ENCODE assay signal across 14 cellular contexts in the genomic region with DNA sequence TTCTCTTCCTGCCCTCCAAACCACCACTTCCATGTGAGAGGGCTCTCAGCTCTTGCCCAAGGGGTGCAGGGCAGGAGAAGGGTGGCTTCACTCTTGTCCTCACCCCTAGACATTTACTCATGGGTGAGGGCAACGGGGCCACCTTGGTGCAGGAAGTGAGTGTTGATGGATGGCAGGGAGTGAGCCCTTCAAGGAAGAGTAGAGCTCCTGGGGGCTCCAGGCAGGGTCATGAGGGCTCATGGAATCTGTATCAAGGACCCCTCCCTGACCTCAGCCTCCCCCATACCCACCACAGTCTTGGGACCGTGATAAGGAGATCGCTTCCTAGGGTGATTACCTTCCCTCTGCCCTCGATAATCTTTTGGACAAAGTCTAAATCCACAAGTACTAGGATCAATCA. TPM values are rescaled to one million over a fixed set of nuclear protein-coding genes. Genes with fewer than 3 reads are reported as not detected.
"Had no signal": no experiment of that assay in that cellular context is flagged by ENCODE, and none has a peak within 500 bp of the region (broad histone marks: within the 10 kb centered on the region; RNA-seq: fewer than 3 reads in every experiment).

No MANE protein-coding gene starts in this region.

- H3K9me3 ChIP-seq: thyroid gland, vagina had no signal

- H3K4me3 ChIP-seq: adrenal gland, thyroid gland, vagina had no signal

- ATAC-seq: activated CD4-positive, CD25-positive, alpha-beta regulatory T cell treated with anti-CD3 and anti-CD28 coated beads, Interleukin-2, amount 50 U/mL, for 24 hours had no signal

- H3K27ac ChIP-seq: thyroid gland, vagina had no signal

- DNase-seq: effector memory CD4-positive, alpha-beta T cell; foreskin melanocyte; head of caudate nucleus; natural killer cell; SK-N-SH; stimulated activated CD4-positive, alpha-beta T cell treated with anti-CD3 and anti-CD28 coated beads, Interleukin-12 subunit alpha, Interleukin-12 subunit beta, amount 100 ng/mL, for 4 hours; stimulated activated CD4-positive, alpha-beta T cell treated with anti-CD3 and anti-CD28 coated beads, Interleukin-2, amount 100 ng/mL, for 24 hours; T-helper 1 cell; T1000; thyroid gland had no signal

- H3K27me3 ChIP-seq: adrenal gland, thyroid gland, vagina had no signal

- H3K36me3 ChIP-seq: adrenal gland, thyroid gland, vagina had no signal

RNA-seq across cellular contexts. Expression of a gene that starts 37.8 kb away (rescaled TPM):
- total RNA-seq: fibroblast of lung had no signal
